8 cellular contexts compared by ENCODE assay signal in the genomic region with DNA sequence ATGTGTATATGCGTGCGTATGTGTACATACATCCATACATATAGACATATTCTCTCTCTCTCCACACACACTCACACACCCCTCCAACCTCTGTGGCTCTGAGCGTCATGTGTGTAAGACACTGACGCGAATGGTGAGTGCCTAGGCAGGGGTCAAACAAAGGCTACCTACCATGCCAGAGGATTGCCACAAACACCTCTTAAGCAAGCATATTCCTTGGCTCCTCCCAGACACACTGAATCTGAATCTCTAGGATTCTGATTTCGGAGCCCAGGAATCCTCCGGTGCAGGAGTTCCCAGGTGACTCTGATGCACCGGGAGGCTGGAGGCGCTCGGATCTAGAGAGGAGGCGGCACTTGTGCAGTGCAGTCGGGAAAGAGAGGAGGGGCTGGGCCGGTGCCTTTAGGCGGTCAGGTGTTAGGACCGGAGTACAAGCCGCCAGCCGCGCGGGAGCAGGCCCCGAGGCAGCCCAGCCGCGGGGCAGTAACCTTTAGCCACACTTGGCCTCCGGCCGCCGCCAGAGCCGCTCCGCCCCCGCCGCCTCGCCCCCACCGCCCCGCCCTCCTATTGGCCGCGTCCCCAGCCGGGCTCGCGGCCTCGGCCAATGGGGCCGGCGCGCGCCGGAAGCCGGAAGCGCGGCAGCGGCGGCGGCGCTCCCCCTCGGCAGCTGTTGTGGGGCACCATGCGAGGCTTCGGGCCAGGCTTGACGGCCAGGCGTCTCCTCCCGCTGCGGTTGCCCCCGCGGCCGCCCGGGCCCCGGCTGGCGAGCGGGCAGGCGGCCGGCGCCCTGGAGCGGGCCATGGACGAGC. TPM values are rescaled to one million over a fixed set of nuclear protein-coding genes. Genes with fewer than 3 reads are reported as not detected.
DNase-seq lines count a peak whose midpoint lies in the region; ATAC-seq and TF ChIP-seq lines count a peak whose summit lies in the region.

Gene MLYCD, plus strand, starts transcription at position 653 of the 809 bp plus-strand sequence. Its CDS starts 30 bp downstream, at position 683.

- no peak for TF ChIP-seq CTCF in AG10803 (conservative IDR thresholded peaks at IDR 0.05; ENCODE audit: low read length)
- no peak for TF ChIP-seq CTCF in lower lobe of right lung (IDR thresholded peaks at IDR 0.05)

- H3K4me3 ChIP-seq in AG10803 (ENCODE audit: low read length) (peak within 1 kb of the TSS; percentile 72), duodenal mucosa (ENCODE audit: low read depth in 1 of 2, low read length in 2 of 2) (peak within 1 kb of the TSS; percentile 80 to 81), lower lobe of right lung (peak within 1 kb of the TSS; percentile 92)

- H3K9ac ChIP-seq in duodenal mucosa (ENCODE audit: low read depth in 1 of 2, low read length in 2 of 2), result peak within 1 kb of the TSS; percentile 76 to 79

- H3K27me3 Mint-ChIP-seq in activated CD4-positive, alpha-beta memory T cell treated with anti-CD3 and anti-CD28 coated beads for 36 hours, result no peaks in the 10 kb centered on the region

- POLR2A ChIA-PET in activated CD4-positive, alpha-beta memory T cell treated with anti-CD3 and anti-CD28 coated beads for 36 hours (lab: Charles Lee), result interaction anchor here (1.5 kb wide), 1 partner anchor 92 kb away, joined by 7 read pairs; the partner anchor contains the start of gene HSBP1

- H3K9me3 Mint-ChIP-seq in activated CD4-positive, alpha-beta memory T cell treated with anti-CD3 and anti-CD28 coated beads for 36 hours, result no peaks in the 10 kb centered on the region

- DNase-seq in AG10803 (ENCODE audit: low read depth), result peak; percentile 74
- DNase-seq in NCI-H526 (lab: John Stamatoyannopoulos, UW), result peak; percentile 4 to 80
- DNase-seq in activated CD4-positive, alpha-beta memory T cell treated with anti-CD3 and anti-CD28 coated beads for 36 hours, result peak; percentile 79
- DNase-seq in lower lobe of right lung, result peak; percentile 94
- peak; percentile 9 to 59 (median 40) for DNase-seq in stimulated activated CD4-positive, alpha-beta T cell treated with anti-CD3 and anti-CD28 coated beads, TNF-alpha, amount 100 ng/mL, for 1 hour (ENCODE audit: low read depth in 3 of 3, low spot score in 1 of 3)

- H3K36me3 ChIP-seq in duodenal mucosa (ENCODE audit: control insufficient read depth in 1 of 2, insufficient read depth in 2 of 2, low read length in 2 of 2) (peaks cover 0 to 3% of the 10 kb centered on the region in 2 donors), lower lobe of right lung (no peaks in the 10 kb centered on the region)

- H3K4me1 Mint-ChIP-seq in activated CD4-positive, alpha-beta memory T cell treated with anti-CD3 and anti-CD28 coated beads for 36 hours (ENCODE audit: low read depth), result peaks cover 27% of the 10 kb centered on the region

- peak within 1 kb of the TSS; percentile 70 for H3K27ac Mint-ChIP-seq in activated CD4-positive, alpha-beta memory T cell treated with anti-CD3 and anti-CD28 coated beads for 36 hours

- H3K27me3 ChIP-seq in duodenal mucosa (ENCODE audit: control insufficient read depth in 1 of 2, insufficient read depth in 2 of 2, low read length in 2 of 2) (no peaks in the 10 kb centered on the region), lower lobe of right lung (ENCODE audit: low read depth) (no peaks in the 10 kb centered on the region)

- peak within 1 kb of the TSS; percentile 68 for H3K27ac ChIP-seq in duodenal mucosa (ENCODE audit: low read depth, low read length)
- H3K27ac ChIP-seq in lower lobe of right lung, result peak within 1 kb of the TSS; percentile 98

- ATAC-seq in GM18868 (IDR thresholded peaks at IDR 0.05; ENCODE audit: unreplicated experiment) (peak; percentile 90), HG03095 (IDR thresholded peaks at IDR 0.05; ENCODE audit: unreplicated experiment) (peak; percentile 91), lower lobe of right lung (peak; percentile 97 to 98)

- peak within 1 kb of the TSS; percentile 94 for H3K4me3 Mint-ChIP-seq in activated CD4-positive, alpha-beta memory T cell treated with anti-CD3 and anti-CD28 coated beads for 36 hours

- H3K9me3 ChIP-seq in duodenal mucosa (ENCODE audit: control insufficient read depth in 1 of 2, low read length in 2 of 2), result no peaks in the 10 kb centered on the region
- no peaks in the 10 kb centered on the region for H3K9me3 ChIP-seq in lower lobe of right lung

- H3K36me3 Mint-ChIP-seq in activated CD4-positive, alpha-beta memory T cell treated with anti-CD3 and anti-CD28 coated beads for 36 hours, result no peaks in the 10 kb centered on the region

- CTCF ChIA-PET in activated CD4-positive, alpha-beta memory T cell treated with anti-CD3 and anti-CD28 coated beads for 36 hours (lab: Charles Lee), result interaction anchor here (0.9 to 1.6 kb wide), 4 partner anchors 55 to 218 kb away, joined by 3 to 7 read pairs (median 3); partner anchors contain the start of gene MBTPS1

- peaks cover 23 to 25% of the 10 kb centered on the region in 2 donors for H3K4me1 ChIP-seq in duodenal mucosa (ENCODE audit: control insufficient read depth in 1 of 2, insufficient read depth in 2 of 2, low read length in 2 of 2)
- peaks cover 26% of the 10 kb centered on the region for H3K4me1 ChIP-seq in lower lobe of right lung

- intact Hi-C loops in activated CD4-positive, alpha-beta memory T cell treated with anti-CD3 and anti-CD28 coated beads for 36 hours (cut with micrococcal nuclease), result loop anchor here (1.0 to 5.0 kb wide), 4 partner anchors 54 to 218 kb away; partner anchors contain the start of genes HSBP1, MBTPS1 and OSGIN1
- intact Hi-C loops in lower lobe of right lung (cut with DNase I), result no loop called here

RNA-seq across cellular contexts. Expression of gene MLYCD, which starts in this region (rescaled TPM):
- 1 to 10 TPM; 3.0 to 3.5 TPM for total RNA-seq in activated CD4-positive, alpha-beta memory T cell treated with anti-CD3 and anti-CD28 coated beads for 36 hours
- total RNA-seq in lower lobe of right lung, result 9.1 TPM

Comparison
In these comparisons a context has a peak if more than half of its experiments do, and no peak if none do; other contexts are left out.
1. Peak in every context shown above with its lines: DNase-seq, ATAC-seq, H3K4me3 ChIP-seq and H3K27ac ChIP-seq.
2. DNase-seq: peak in every context shown above with its lines; median percentile 94 in lower lobe of right lung; 79 in activated CD4-positive, alpha-beta memory T cell treated with anti-CD3 and anti-CD28 coated beads for 36 hours; 74 in AG10803; 42 in NCI-H526; 40 in stimulated activated CD4-positive, alpha-beta T cell treated with anti-CD3 and anti-CD28 coated beads, TNF-alpha, amount 100 ng/mL, for 1 hour.